In genomic region chr5:1652873-1653707, GRCh38 we compare ENCODE assay signal across 7 cellular contexts.
DNase-seq lines count a peak whose midpoint lies in the region; ATAC-seq and TF ChIP-seq lines count a peak whose summit lies in the region.

No MANE protein-coding gene starts in this region.

- H3K27ac ChIP-seq in RWPE1, result no peak overlapping the region

- H3K4me3 Mint-ChIP-seq in IgD-negative memory B cell, result peak overlapping the region; percentile 58 to 84 (median 76)
- H3K4me3 Mint-ChIP-seq in central memory CD8-positive, alpha-beta T cell, result peak overlapping the region; percentile 29

- peak overlapping the region; percentile 32 for H3K4me3 ChIP-seq in skeletal muscle cell (ENCODE audit: low read depth, low read length)

- POLR2A ChIA-PET in RWPE1 (lab: Yijun Ruan, JAX; ENCODE audit: low non-redundant PET), result no interaction called here

- H3K4me1 Mint-ChIP-seq in IgD-negative memory B cell, result peaks cover 5 to 12% (median 9%) of the 10 kb centered on the region in 3 donors
- no peaks in the 10 kb centered on the region for H3K4me1 Mint-ChIP-seq in central memory CD8-positive, alpha-beta T cell

- CTCF ChIA-PET in RWPE1 (lab: Yijun Ruan, JAX), result interaction anchor here (0.7 to 1.7 kb wide), 4 partner anchors 8 to 730 kb away, joined by 3 to 12 read pairs (median 3); partner anchors contain the start of gene LPCAT1

- peaks cover 31% of the 10 kb centered on the region for H3K27me3 Mint-ChIP-seq in IgD-negative memory B cell
- peaks cover 95% of the 10 kb centered on the region for H3K27me3 Mint-ChIP-seq in central memory CD8-positive, alpha-beta T cell

- no peaks in the 10 kb centered on the region for H3K9me3 Mint-ChIP-seq in IgD-negative memory B cell
- H3K9me3 Mint-ChIP-seq in central memory CD8-positive, alpha-beta T cell, result no peaks in the 10 kb centered on the region

- ATAC-seq in GM18502 (IDR thresholded peaks at IDR 0.05; ENCODE audit: poor library complexity, unreplicated experiment), result peak; percentile 59
- peak; percentile 44 for ATAC-seq in GM21576 (IDR thresholded peaks at IDR 0.05; ENCODE audit: unreplicated experiment)
- peak; percentile 64 for ATAC-seq in central memory CD8-positive, alpha-beta T cell (replicated peaks; ENCODE audit: extremely low read depth, poor library complexity, severe bottlenecking)

- no peaks in the 10 kb centered on the region for H3K36me3 Mint-ChIP-seq in IgD-negative memory B cell
- H3K36me3 Mint-ChIP-seq in central memory CD8-positive, alpha-beta T cell (ENCODE audit: insufficient read depth), result no peaks in the 10 kb centered on the region

- no peak for DNase-seq in central memory CD8-positive, alpha-beta T cell (ENCODE audit: low spot score in 2 of 2)
- DNase-seq in skeletal muscle cell (ENCODE audit: low read depth) (no peak), GM10266 (ENCODE audit: extremely low spot score) (no peak), RWPE1 (ENCODE audit: low spot score) (no peak)

- TF ChIP-seq CTCF in GM10266 (IDR thresholded peaks at IDR 0.05; ENCODE audit: control insufficient read depth, insufficient read depth, low read depth, missing control alignments) (no peak), RWPE1 (conservative IDR thresholded peaks at IDR 0.05; ENCODE audit: low read depth) (no peak)

- peak overlapping the region in 2 of 3 donors; percentile 67 to 82 for H3K27ac Mint-ChIP-seq in IgD-negative memory B cell
- H3K27ac Mint-ChIP-seq in central memory CD8-positive, alpha-beta T cell (ENCODE audit: low read depth), result no peak overlapping the region
